ENCODE assay signal across 22 cellular contexts in genomic region chr18:56307771-56308170, GRCh38.
"Had no signal": no experiment of that assay in that cellular context is flagged by ENCODE, and none has a peak within 500 bp of the region (broad histone marks: within the 10 kb centered on the region; RNA-seq: fewer than 3 reads in every experiment).

No MANE protein-coding gene starts in this region.

- H3K9me3 ChIP-seq: heart right ventricle, lower lobe of right lung, thoracic aorta, vagina had no signal

- H3K27me3 ChIP-seq: heart right ventricle, vagina had no signal

- ATAC-seq: activated CD8-positive, alpha-beta T cell treated with anti-CD3 and anti-CD28 coated beads, Interleukin-2, amount 10 ng/mL, durations not matched to agents 7 days and 5 days; activated naive CD4-positive, alpha-beta T cell treated with anti-CD3 and anti-CD28 coated beads, Interleukin-2, amount 50 U/mL, for 72 hours; activated T-helper 17 cell treated with anti-CD3 and anti-CD28 coated beads, Interleukin-2, amount 50 U/mL, for 72 hours; heart right ventricle; left lobe of liver; lower lobe of right lung; naive thymus-derived CD4-positive, alpha-beta T cell; sciatic nerve had no signal

- H3K36me3 Mint-ChIP-seq: activated naive CD4-positive, alpha-beta T cell treated with anti-CD3 and anti-CD28 coated beads, Interleukin-2, amount 50 U/mL, for 72 hours; immature natural killer cell; naive thymus-derived CD4-positive, alpha-beta T cell; stimulated activated naive B cell treated with anti-CD40 and anti-IgM and Interleukin-4, amounts not matched to agents 10 μg/mL and 1 μg/mL and 100 μg/mL, for 72 hours; type B pancreatic cell had no signal

- H3K4me1 Mint-ChIP-seq: activated T-helper 17 cell treated with anti-CD3 and anti-CD28 coated beads, Interleukin-2, amount 50 U/mL, for 72 hours; immature natural killer cell had no signal

- H3K4me3 ChIP-seq: coronary artery, heart right ventricle, lower lobe of right lung, thoracic aorta, vagina had no signal

- H3K27me3 Mint-ChIP-seq: naive thymus-derived CD4-positive, alpha-beta T cell; stimulated activated naive B cell treated with anti-CD40 and anti-IgM and Interleukin-4, amounts not matched to agents 10 μg/mL and 1 μg/mL and 100 μg/mL, for 72 hours; type B pancreatic cell had no signal

- H3K4me3 Mint-ChIP-seq: activated CD8-positive, alpha-beta T cell treated with anti-CD3 and anti-CD28 coated beads, Interleukin-2, amount 10 ng/mL, durations not matched to agents 7 days and 5 days; activated T-helper 17 cell treated with anti-CD3 and anti-CD28 coated beads, Interleukin-2, amount 50 U/mL, for 72 hours; immature natural killer cell; naive thymus-derived CD4-positive, alpha-beta T cell; neural crest cell; stimulated activated naive B cell treated with anti-CD40 and anti-IgM and Interleukin-4, amounts not matched to agents 10 μg/mL and 1 μg/mL and 100 μg/mL, for 72 hours; T-helper 2 cell treated with Interferon-gamma antibody and Interleukin-4, amounts not matched to agents 5 μg/mL and 100 μg/mL, for 36 hours; type B pancreatic cell had no signal

- H3K4me1 ChIP-seq: lower lobe of right lung, vagina had no signal

- H3K36me3 ChIP-seq: heart right ventricle, lower lobe of right lung, thoracic aorta, vagina had no signal

- H3K27ac Mint-ChIP-seq: activated CD8-positive, alpha-beta T cell treated with anti-CD3 and anti-CD28 coated beads, Interleukin-2, amount 10 ng/mL, durations not matched to agents 7 days and 5 days; activated naive CD4-positive, alpha-beta T cell treated with anti-CD3 and anti-CD28 coated beads, Interleukin-2, amount 50 U/mL, for 72 hours; activated T-helper 17 cell treated with anti-CD3 and anti-CD28 coated beads, Interleukin-2, amount 50 U/mL, for 72 hours; immature natural killer cell; stimulated activated naive B cell treated with anti-CD40 and anti-IgM and Interleukin-4, amounts not matched to agents 10 μg/mL and 1 μg/mL and 100 μg/mL, for 72 hours; T-helper 2 cell treated with Interferon-gamma antibody and Interleukin-4, amounts not matched to agents 5 μg/mL and 100 μg/mL, for 36 hours; type B pancreatic cell had no signal

- H3K27ac ChIP-seq: coronary artery, heart right ventricle, lower lobe of right lung, thoracic aorta, vagina, VCaP had no signal

- H3K9me3 Mint-ChIP-seq: activated naive CD4-positive, alpha-beta T cell treated with anti-CD3 and anti-CD28 coated beads, Interleukin-2, amount 50 U/mL, for 72 hours; immature natural killer cell; neural crest cell; T-helper 2 cell treated with Interferon-gamma antibody and Interleukin-4, amounts not matched to agents 5 μg/mL and 100 μg/mL, for 36 hours; type B pancreatic cell had no signal

- DNase-seq: activated CD4-positive, alpha-beta T cell treated with anti-CD3 and anti-CD28 coated beads, Interleukin-2, amount 50 U/mL, for 1 hour; activated CD4-positive, CD25-positive, alpha-beta regulatory T cell treated with anti-CD3 and anti-CD28 coated beads, Interleukin-2, amount 50 U/mL, for 72 hours; activated CD8-positive, alpha-beta T cell treated with anti-CD3 and anti-CD28 coated beads, Interleukin-2, amount 10 ng/mL, durations not matched to agents 7 days and 5 days; foreskin fibroblast; heart right ventricle; immature natural killer cell; lower lobe of right lung; naive thymus-derived CD4-positive, alpha-beta T cell; small intestine; stimulated activated CD4-positive, alpha-beta T cell treated with anti-CD3 and anti-CD28 coated beads, Interleukin-15, amount 100 ng/mL, for 24 hours; stimulated activated naive B cell treated with anti-CD40 and anti-IgM and Interleukin-4, amounts not matched to agents 10 μg/mL and 1 μg/mL and 100 μg/mL, for 72 hours had no signal
